In the genomic region with DNA sequence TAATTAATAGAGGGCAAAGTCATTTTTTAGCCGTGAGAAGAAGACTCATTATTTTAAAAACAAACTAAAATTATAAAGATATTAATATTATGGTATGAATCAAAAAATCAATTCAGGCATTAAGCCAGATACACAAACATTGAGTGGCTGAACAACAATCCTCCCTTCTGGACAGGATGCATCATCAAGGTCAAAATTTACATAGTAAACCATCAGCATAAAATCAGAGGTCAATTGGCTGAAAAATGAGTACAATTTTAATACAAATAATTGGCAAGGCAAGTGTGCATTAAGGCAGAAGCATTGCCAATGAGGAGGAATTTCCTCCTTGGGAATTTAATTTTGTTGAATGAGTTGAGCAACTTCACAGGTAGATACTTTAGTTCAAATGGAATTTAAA, we compare ENCODE assay signal across 6 cellular contexts.
"Had no signal": no experiment of that assay in that cellular context is flagged by ENCODE, and none has a peak within 500 bp of the region (broad histone marks: within the 10 kb centered on the region; RNA-seq: fewer than 3 reads in every experiment).

No MANE protein-coding gene starts in this region.

- H3K4me3 Mint-ChIP-seq: IgD-negative memory B cell had no signal

- H3K27me3 Mint-ChIP-seq: IgD-negative memory B cell had no signal

- H3K36me3 Mint-ChIP-seq: IgD-negative memory B cell had no signal

- ATAC-seq: HepG2, K562 had no signal

- H3K4me1 Mint-ChIP-seq: IgD-negative memory B cell had no signal

- H3K4me3 ChIP-seq: K562 had no signal

- DNase-seq: IMR-90, KBM-7 had no signal

- H3K27ac Mint-ChIP-seq: IgD-negative memory B cell had no signal

- H3K27ac ChIP-seq: HL-60 had no signal
